Comparison of ENCODE assay signal across 1 cellular context in the genomic region with DNA sequence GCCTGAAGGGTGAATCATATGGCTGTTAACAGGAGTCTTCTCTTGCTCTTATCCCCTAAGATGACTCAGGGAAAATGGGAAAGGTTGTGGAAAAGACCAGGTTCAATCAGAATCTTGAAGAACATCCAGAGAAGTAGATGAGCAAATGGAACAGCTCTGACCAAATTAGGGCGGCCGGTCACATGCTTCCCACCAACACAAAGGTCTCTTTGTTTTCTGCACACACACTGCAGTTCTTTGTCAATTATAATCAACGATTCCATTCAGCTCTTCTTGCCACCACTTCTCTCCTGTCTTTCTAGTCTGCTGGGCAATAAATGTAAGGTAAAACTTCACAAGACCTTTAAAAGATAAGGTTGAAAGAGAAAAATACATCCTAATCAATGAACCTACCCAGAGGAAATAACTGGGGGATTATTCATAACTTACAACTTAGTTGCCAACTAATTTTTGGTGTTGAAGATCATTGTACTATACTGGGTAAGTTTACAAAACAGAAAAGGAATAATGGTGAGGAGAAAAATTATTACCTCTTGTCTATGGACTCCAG.
TF ChIP-seq lines count a peak whose summit lies in the region.

No MANE protein-coding gene starts in this region.

TF ChIP-seq in GM23338, 12 proteins besides CTCF, POLR2A, EP300 and RAD21 (continued from another document):
- TF ChIP-seq, protein P1, sequence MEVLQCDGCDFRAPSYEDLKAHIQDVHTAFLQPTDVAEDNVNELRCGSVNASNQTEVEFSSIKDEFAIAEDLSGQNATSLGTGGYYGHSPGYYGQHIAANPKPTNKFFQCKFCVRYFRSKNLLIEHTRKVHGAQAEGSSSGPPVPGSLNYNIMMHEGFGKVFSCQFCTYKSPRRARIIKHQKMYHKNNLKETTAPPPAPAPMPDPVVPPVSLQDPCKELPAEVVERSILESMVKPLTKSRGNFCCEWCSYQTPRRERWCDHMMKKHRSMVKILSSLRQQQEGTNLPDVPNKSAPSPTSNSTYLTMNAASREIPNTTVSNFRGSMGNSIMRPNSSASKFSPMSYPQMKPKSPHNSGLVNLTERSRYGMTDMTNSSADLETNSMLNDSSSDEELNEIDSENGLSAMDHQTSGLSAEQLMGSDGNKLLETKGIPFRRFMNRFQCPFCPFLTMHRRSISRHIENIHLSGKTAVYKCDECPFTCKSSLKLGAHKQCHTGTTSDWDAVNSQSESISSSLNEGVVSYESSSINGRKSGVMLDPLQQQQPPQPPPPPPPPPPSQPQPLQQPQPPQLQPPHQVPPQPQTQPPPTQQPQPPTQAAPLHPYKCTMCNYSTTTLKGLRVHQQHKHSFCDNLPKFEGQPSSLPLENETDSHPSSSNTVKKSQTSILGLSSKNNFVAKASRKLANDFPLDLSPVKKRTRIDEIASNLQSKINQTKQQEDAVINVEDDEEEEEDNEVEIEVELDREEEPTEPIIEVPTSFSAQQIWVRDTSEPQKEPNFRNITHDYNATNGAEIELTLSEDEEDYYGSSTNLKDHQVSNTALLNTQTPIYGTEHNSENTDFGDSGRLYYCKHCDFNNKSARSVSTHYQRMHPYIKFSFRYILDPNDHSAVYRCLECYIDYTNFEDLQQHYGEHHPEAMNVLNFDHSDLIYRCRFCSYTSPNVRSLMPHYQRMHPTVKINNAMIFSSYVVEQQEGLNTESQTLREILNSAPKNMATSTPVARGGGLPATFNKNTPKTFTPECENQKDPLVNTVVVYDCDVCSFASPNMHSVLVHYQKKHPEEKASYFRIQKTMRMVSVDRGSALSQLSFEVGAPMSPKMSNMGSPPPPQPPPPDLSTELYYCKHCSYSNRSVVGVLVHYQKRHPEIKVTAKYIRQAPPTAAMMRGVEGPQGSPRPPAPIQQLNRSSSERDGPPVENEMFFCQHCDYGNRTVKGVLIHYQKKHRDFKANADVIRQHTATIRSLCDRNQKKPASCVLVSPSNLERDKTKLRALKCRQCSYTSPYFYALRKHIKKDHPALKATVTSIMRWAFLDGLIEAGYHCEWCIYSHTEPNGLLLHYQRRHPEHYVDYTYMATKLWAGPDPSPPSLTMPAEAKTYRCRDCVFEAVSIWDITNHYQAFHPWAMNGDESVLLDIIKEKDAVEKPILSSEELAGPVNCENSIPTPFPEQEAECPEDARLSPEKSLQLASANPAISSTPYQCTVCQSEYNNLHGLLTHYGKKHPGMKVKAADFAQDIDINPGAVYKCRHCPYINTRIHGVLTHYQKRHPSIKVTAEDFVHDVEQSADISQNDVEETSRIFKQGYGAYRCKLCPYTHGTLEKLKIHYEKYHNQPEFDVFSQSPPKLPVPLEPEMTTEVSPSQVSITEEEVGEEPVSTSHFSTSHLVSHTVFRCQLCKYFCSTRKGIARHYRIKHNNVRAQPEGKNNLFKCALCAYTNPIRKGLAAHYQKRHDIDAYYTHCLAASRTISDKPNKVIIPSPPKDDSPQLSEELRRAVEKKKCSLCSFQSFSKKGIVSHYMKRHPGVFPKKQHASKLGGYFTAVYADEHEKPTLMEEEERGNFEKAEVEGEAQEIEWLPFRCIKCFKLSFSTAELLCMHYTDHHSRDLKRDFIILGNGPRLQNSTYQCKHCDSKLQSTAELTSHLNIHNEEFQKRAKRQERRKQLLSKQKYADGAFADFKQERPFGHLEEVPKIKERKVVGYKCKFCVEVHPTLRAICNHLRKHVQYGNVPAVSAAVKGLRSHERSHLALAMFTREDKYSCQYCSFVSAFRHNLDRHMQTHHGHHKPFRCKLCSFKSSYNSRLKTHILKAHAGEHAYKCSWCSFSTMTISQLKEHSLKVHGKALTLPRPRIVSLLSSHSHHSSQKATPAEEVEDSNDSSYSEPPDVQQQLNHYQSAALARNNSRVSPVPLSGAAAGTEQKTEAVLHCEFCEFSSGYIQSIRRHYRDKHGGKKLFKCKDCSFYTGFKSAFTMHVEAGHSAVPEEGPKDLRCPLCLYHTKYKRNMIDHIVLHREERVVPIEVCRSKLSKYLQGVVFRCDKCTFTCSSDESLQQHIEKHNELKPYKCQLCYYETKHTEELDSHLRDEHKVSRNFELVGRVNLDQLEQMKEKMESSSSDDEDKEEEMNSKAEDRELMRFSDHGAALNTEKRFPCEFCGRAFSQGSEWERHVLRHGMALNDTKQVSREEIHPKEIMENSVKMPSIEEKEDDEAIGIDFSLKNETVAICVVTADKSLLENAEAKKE (CRISPR knock-in tag; IDR thresholded peaks at IDR 0.05): no peak
- TF ChIP-seq, protein P2, sequence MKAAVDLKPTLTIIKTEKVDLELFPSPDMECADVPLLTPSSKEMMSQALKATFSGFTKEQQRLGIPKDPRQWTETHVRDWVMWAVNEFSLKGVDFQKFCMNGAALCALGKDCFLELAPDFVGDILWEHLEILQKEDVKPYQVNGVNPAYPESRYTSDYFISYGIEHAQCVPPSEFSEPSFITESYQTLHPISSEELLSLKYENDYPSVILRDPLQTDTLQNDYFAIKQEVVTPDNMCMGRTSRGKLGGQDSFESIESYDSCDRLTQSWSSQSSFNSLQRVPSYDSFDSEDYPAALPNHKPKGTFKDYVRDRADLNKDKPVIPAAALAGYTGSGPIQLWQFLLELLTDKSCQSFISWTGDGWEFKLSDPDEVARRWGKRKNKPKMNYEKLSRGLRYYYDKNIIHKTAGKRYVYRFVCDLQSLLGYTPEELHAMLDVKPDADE (IDR thresholded peaks at IDR 0.05): no peak
- TF ChIP-seq ZNF331 (CRISPR knock-in tag; IDR thresholded peaks at IDR 0.05; ENCODE audit: low read depth): no peak
- no peak for TF ChIP-seq POLR2AphosphoS5 (IDR thresholded peaks at IDR 0.05; ENCODE audit: low read depth)
- TF ChIP-seq ZNF114 (CRISPR knock-in tag; IDR thresholded peaks at IDR 0.05): no peak
- TF ChIP-seq, protein P3, sequence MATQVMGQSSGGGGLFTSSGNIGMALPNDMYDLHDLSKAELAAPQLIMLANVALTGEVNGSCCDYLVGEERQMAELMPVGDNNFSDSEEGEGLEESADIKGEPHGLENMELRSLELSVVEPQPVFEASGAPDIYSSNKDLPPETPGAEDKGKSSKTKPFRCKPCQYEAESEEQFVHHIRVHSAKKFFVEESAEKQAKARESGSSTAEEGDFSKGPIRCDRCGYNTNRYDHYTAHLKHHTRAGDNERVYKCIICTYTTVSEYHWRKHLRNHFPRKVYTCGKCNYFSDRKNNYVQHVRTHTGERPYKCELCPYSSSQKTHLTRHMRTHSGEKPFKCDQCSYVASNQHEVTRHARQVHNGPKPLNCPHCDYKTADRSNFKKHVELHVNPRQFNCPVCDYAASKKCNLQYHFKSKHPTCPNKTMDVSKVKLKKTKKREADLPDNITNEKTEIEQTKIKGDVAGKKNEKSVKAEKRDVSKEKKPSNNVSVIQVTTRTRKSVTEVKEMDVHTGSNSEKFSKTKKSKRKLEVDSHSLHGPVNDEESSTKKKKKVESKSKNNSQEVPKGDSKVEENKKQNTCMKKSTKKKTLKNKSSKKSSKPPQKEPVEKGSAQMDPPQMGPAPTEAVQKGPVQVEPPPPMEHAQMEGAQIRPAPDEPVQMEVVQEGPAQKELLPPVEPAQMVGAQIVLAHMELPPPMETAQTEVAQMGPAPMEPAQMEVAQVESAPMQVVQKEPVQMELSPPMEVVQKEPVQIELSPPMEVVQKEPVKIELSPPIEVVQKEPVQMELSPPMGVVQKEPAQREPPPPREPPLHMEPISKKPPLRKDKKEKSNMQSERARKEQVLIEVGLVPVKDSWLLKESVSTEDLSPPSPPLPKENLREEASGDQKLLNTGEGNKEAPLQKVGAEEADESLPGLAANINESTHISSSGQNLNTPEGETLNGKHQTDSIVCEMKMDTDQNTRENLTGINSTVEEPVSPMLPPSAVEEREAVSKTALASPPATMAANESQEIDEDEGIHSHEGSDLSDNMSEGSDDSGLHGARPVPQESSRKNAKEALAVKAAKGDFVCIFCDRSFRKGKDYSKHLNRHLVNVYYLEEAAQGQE (IDR thresholded peaks at IDR 0.05; ENCODE audit: unreplicated experiment): no peak
- no peak for TF ChIP-seq EZH2phosphoT487 (IDR thresholded peaks at IDR 0.05; ENCODE audit: unreplicated experiment)
- no peak for TF ChIP-seq JUNB (IDR thresholded peaks at IDR 0.05; ENCODE audit: unreplicated experiment)
- TF ChIP-seq STAT1 (IDR thresholded peaks at IDR 0.05; ENCODE audit: unreplicated experiment): no peak
- no peak for TF ChIP-seq CREB1 (CRISPR knock-in tag; IDR thresholded peaks at IDR 0.05; ENCODE audit: low read depth)
